In genomic region chr5:4947899-4948556, GRCh38 we compare ENCODE assay signal across 13 cellular contexts.
DNase-seq lines count a peak whose midpoint lies in the region; TF ChIP-seq lines count a peak whose summit lies in the region.
"Had no signal": no experiment of that assay in that cellular context is flagged by ENCODE, and none has a peak within 500 bp of the region (broad histone marks: within the 10 kb centered on the region; RNA-seq: fewer than 3 reads in every experiment).

No MANE protein-coding gene starts in this region.

- H3K9me3 ChIP-seq in HEK293 (ENCODE audit: control insufficient read depth, insufficient read depth, low read depth, low read length) = no peaks in the 10 kb centered on the region
- no peaks in the 10 kb centered on the region for H3K9me3 ChIP-seq in subcutaneous abdominal adipose tissue (ENCODE audit: control insufficient read depth in 5 of 5, low read length in 5 of 5)
- H3K9me3 ChIP-seq: BLaER1 treated with 17β-estradiol and CSF1 and Interleukin-3, amounts not matched to agents 10 nM and 100 nM had no signal

- no peaks in the 10 kb centered on the region for H3K36me3 ChIP-seq in HEK293 (ENCODE audit: control insufficient read depth in 2 of 2, insufficient read depth in 1 of 2, low read length in 2 of 2)
- no peaks in the 10 kb centered on the region for H3K36me3 ChIP-seq in subcutaneous abdominal adipose tissue (ENCODE audit: control insufficient read depth in 5 of 5, insufficient read depth in 5 of 5, low read length in 5 of 5)
- H3K36me3 ChIP-seq in mesendoderm (ENCODE audit: control insufficient read depth, insufficient read depth, low read length) = no peaks in the 10 kb centered on the region
- H3K36me3 ChIP-seq: BLaER1 treated with 17β-estradiol and CSF1 and Interleukin-3, amounts not matched to agents 10 nM and 100 nM had no signal

- DNase-seq in NCI-H748 (lab: John Stamatoyannopoulos, UW; ENCODE audit: unreplicated experiment) (peak; percentile 38), NCI-H748 treated with DMSO at 0.1 percent for 48 hours (lab: John Stamatoyannopoulos, UW) (no peak), astrocyte of the hippocampus (ENCODE audit: low read depth, low spot score) (peak; percentile 34), mesendoderm (no peak), COLO829 (ENCODE audit: low spot score) (no peak)
- DNase-seq: ACHN; CD4-positive, CD25-positive, alpha-beta regulatory T cell; DND-41; GF-D8; IMR-90 had no signal

- H3K27ac ChIP-seq in HEK293 (ENCODE audit: extremely low read depth, low read depth, low read length) = no peak overlapping the region
- H3K27ac ChIP-seq in subcutaneous abdominal adipose tissue (ENCODE audit: low read depth, low read length) = peak overlapping the region; percentile 97
- H3K27ac ChIP-seq in mesendoderm (ENCODE audit: low read depth, low read length) = no peak overlapping the region
- H3K27ac ChIP-seq: BLaER1 treated with 17β-estradiol and CSF1 and Interleukin-3, amounts not matched to agents 10 nM and 100 nM had no signal

- H3K18ac ChIP-seq in mesendoderm (ENCODE audit: low read length) = no peak overlapping the region

- CTCF ChIA-PET in HEK293 (lab: Yijun Ruan, JAX) = interaction anchor here (2.9 kb wide), 1 partner anchor 68 kb away, joined by 12 read pairs; no protein-coding TSS in a partner anchor

- H3K4me2 ChIP-seq in mesendoderm (ENCODE audit: low read length) = no peak overlapping the region
- H3K4me2 ChIP-seq: BLaER1 treated with 17β-estradiol and CSF1 and Interleukin-3, amounts not matched to agents 10 nM and 100 nM had no signal

- H4K8ac ChIP-seq in mesendoderm (ENCODE audit: low read depth, low read length) = no peak overlapping the region

- H3K9ac ChIP-seq in subcutaneous abdominal adipose tissue (ENCODE audit: low read length in 5 of 5) = peak overlapping the region in 4 of 5 donors; percentile 10 to 73 (median 43)
- no peak overlapping the region for H3K9ac ChIP-seq in mesendoderm (ENCODE audit: low read length)
- H3K9ac ChIP-seq: BLaER1 treated with 17β-estradiol and CSF1 and Interleukin-3, amounts not matched to agents 10 nM and 100 nM had no signal

- WGBS in mesendoderm (ENCODE audit: extremely low coverage, insufficient coverage, low lambda C conversion rate) = no CpG with 5 or more reads among the region's 9 CpGs

- no peak overlapping the region for H3K4me3 ChIP-seq in HEK293 (ENCODE audit: low read depth, low read length)
- no peak overlapping the region for H3K4me3 ChIP-seq in subcutaneous abdominal adipose tissue (ENCODE audit: low read depth in 1 of 5, low read length in 5 of 5)
- H3K4me3 ChIP-seq in mesendoderm (ENCODE audit: low read length) = no peak overlapping the region
- H3K4me3 ChIP-seq: BLaER1 treated with 17β-estradiol and CSF1 and Interleukin-3, amounts not matched to agents 10 nM and 100 nM had no signal

- H3K4ac ChIP-seq in mesendoderm (ENCODE audit: low read depth, low read length) = no peak overlapping the region

- H3K79me1 ChIP-seq in mesendoderm (ENCODE audit: low read length) = no peaks in the 10 kb centered on the region

- H3K23ac ChIP-seq in mesendoderm (ENCODE audit: low read length) = no peak overlapping the region

- no peaks in the 10 kb centered on the region for H3K27me3 ChIP-seq in subcutaneous abdominal adipose tissue (ENCODE audit: control insufficient read depth in 5 of 5, insufficient read depth in 4 of 5, low read length in 5 of 5)
- H3K27me3 ChIP-seq in mesendoderm (ENCODE audit: insufficient read depth, low read length, poor library complexity) = no peaks in the 10 kb centered on the region
- H3K27me3 ChIP-seq: BLaER1 treated with 17β-estradiol and CSF1 and Interleukin-3, amounts not matched to agents 10 nM and 100 nM had no signal

- no peak overlapping the region for H4K5ac ChIP-seq in mesendoderm (ENCODE audit: low read length)

- H3K4me1 ChIP-seq in HEK293 (ENCODE audit: control insufficient read depth, insufficient read depth, low read length) (no peaks in the 10 kb centered on the region), subcutaneous abdominal adipose tissue (ENCODE audit: control insufficient read depth in 5 of 5, insufficient read depth in 5 of 5, low read length in 5 of 5) (peaks cover 0 to 66% (median 43%) of the 10 kb centered on the region in 5 donors), mesendoderm (ENCODE audit: control insufficient read depth, low read depth, low read length) (no peaks in the 10 kb centered on the region)
- H3K4me1 ChIP-seq: BLaER1 treated with 17β-estradiol and CSF1 and Interleukin-3, amounts not matched to agents 10 nM and 100 nM had no signal

- no peak overlapping the region for H2BK120ac ChIP-seq in mesendoderm (ENCODE audit: low read depth, low read length)

- no peak overlapping the region for H2BK15ac ChIP-seq in mesendoderm (replicated peaks; ENCODE audit: low read depth)

- POLR2A ChIA-PET in HEK293 (lab: Yijun Ruan, JAX) = no interaction called here

- H2BK5ac ChIP-seq in mesendoderm (ENCODE audit: low read length) = no peak overlapping the region

- no peak overlapping the region for H2AK5ac ChIP-seq in mesendoderm (ENCODE audit: low read length)

- no peak for TF ChIP-seq CTCF in HEK293 (tag by site-specific recombination; IDR thresholded peaks at IDR 0.05)

- no peak overlapping the region for H3K56ac ChIP-seq in mesendoderm (ENCODE audit: low read length)

- H3K79me2 ChIP-seq in mesendoderm (ENCODE audit: control insufficient read depth, insufficient read depth, low read length) = no peaks in the 10 kb centered on the region

TF ChIP-seq in HEK293, 187 proteins besides CTCF, POLR2A, EP300 and RAD21:
- TF ChIP-seq ZNF488 (tag by site-specific recombination; IDR thresholded peaks at IDR 0.05) = no peak
- TF ChIP-seq ZFP69B (tag by site-specific recombination; IDR thresholded peaks at IDR 0.05) = no peak
- TF ChIP-seq OVOL3 (tag by site-specific recombination; IDR thresholded peaks at IDR 0.05) = no peak
- peak; percentile 73; the same call in 1 of the 2 replicates for TF ChIP-seq ATF2 (tag by site-specific recombination; IDR thresholded peaks at IDR 0.05; ENCODE audit: low read depth)

Comparison
In these comparisons a context has a peak if more than half of its experiments do, and no peak if none do; other contexts are left out.
1. DNase-seq: peak in NCI-H748 (single experiment) and astrocyte of the hippocampus (single experiment); none in NCI-H748 treated with DMSO at 0.1 percent for 48 hours (single experiment), mesendoderm (single experiment) and COLO829 (single experiment).